ENCODE assay signal across 1 cellular context in genomic region chr9:129191234-129191633, GRCh38.
TF ChIP-seq lines count a peak whose summit lies in the region.

No MANE protein-coding gene starts in this region.

TF ChIP-seq in K562, 482 proteins besides CTCF, POLR2A, EP300 and RAD21 (continued from another document):
- TF ChIP-seq, protein P1, sequence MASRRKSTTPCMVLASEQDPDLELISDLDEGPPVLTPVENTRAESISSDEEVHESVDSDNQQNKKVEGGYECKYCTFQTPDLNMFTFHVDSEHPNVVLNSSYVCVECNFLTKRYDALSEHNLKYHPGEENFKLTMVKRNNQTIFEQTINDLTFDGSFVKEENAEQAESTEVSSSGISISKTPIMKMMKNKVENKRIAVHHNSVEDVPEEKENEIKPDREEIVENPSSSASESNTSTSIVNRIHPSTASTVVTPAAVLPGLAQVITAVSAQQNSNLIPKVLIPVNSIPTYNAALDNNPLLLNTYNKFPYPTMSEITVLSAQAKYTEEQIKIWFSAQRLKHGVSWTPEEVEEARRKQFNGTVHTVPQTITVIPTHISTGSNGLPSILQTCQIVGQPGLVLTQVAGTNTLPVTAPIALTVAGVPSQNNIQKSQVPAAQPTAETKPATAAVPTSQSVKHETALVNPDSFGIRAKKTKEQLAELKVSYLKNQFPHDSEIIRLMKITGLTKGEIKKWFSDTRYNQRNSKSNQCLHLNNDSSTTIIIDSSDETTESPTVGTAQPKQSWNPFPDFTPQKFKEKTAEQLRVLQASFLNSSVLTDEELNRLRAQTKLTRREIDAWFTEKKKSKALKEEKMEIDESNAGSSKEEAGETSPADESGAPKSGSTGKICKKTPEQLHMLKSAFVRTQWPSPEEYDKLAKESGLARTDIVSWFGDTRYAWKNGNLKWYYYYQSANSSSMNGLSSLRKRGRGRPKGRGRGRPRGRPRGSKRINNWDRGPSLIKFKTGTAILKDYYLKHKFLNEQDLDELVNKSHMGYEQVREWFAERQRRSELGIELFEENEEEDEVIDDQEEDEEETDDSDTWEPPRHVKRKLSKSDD (conservative IDR thresholded peaks at IDR 0.05; ENCODE audit: low read length), result no peak
- no peak for TF ChIP-seq ZNF224 (CRISPR knock-in tag; IDR thresholded peaks at IDR 0.05)
- 0 out of 2 replicates have a peak, but pooled peaks have one; percentile 22 for TF ChIP-seq SMARCA4 (IDR thresholded peaks at IDR 0.05)
- peak; percentile 31 for TF ChIP-seq DPF2 (IDR thresholded peaks at IDR 0.05)
- no peak for TF ChIP-seq ZNF282 (CRISPR knock-in tag; IDR thresholded peaks at IDR 0.05)
